Comparison of ENCODE assay signal across 1 cellular context in genomic region chr15:69748700-69749099, GRCh38.
TF ChIP-seq lines count a peak whose summit lies in the region.

No MANE protein-coding gene starts in this region.

TF ChIP-seq in HepG2, 621 proteins besides CTCF, POLR2A, EP300 and RAD21 (continued from another document):
- TF ChIP-seq KMT2B (CRISPR knock-in tag; IDR thresholded peaks at IDR 0.05) (no peak), TP53 (CRISPR knock-in tag; conservative IDR thresholded peaks at IDR 0.05) (no peak), HNRNPK (IDR thresholded peaks at IDR 0.05; ENCODE audit: low read depth, low read length, poor library complexity, severe bottlenecking) (no peak), ZNF543 (CRISPR knock-in tag; IDR thresholded peaks at IDR 0.05) (no peak), ZNF7 (CRISPR knock-in tag; IDR thresholded peaks at IDR 0.05) (no peak)
- TF ChIP-seq, protein P1, sequence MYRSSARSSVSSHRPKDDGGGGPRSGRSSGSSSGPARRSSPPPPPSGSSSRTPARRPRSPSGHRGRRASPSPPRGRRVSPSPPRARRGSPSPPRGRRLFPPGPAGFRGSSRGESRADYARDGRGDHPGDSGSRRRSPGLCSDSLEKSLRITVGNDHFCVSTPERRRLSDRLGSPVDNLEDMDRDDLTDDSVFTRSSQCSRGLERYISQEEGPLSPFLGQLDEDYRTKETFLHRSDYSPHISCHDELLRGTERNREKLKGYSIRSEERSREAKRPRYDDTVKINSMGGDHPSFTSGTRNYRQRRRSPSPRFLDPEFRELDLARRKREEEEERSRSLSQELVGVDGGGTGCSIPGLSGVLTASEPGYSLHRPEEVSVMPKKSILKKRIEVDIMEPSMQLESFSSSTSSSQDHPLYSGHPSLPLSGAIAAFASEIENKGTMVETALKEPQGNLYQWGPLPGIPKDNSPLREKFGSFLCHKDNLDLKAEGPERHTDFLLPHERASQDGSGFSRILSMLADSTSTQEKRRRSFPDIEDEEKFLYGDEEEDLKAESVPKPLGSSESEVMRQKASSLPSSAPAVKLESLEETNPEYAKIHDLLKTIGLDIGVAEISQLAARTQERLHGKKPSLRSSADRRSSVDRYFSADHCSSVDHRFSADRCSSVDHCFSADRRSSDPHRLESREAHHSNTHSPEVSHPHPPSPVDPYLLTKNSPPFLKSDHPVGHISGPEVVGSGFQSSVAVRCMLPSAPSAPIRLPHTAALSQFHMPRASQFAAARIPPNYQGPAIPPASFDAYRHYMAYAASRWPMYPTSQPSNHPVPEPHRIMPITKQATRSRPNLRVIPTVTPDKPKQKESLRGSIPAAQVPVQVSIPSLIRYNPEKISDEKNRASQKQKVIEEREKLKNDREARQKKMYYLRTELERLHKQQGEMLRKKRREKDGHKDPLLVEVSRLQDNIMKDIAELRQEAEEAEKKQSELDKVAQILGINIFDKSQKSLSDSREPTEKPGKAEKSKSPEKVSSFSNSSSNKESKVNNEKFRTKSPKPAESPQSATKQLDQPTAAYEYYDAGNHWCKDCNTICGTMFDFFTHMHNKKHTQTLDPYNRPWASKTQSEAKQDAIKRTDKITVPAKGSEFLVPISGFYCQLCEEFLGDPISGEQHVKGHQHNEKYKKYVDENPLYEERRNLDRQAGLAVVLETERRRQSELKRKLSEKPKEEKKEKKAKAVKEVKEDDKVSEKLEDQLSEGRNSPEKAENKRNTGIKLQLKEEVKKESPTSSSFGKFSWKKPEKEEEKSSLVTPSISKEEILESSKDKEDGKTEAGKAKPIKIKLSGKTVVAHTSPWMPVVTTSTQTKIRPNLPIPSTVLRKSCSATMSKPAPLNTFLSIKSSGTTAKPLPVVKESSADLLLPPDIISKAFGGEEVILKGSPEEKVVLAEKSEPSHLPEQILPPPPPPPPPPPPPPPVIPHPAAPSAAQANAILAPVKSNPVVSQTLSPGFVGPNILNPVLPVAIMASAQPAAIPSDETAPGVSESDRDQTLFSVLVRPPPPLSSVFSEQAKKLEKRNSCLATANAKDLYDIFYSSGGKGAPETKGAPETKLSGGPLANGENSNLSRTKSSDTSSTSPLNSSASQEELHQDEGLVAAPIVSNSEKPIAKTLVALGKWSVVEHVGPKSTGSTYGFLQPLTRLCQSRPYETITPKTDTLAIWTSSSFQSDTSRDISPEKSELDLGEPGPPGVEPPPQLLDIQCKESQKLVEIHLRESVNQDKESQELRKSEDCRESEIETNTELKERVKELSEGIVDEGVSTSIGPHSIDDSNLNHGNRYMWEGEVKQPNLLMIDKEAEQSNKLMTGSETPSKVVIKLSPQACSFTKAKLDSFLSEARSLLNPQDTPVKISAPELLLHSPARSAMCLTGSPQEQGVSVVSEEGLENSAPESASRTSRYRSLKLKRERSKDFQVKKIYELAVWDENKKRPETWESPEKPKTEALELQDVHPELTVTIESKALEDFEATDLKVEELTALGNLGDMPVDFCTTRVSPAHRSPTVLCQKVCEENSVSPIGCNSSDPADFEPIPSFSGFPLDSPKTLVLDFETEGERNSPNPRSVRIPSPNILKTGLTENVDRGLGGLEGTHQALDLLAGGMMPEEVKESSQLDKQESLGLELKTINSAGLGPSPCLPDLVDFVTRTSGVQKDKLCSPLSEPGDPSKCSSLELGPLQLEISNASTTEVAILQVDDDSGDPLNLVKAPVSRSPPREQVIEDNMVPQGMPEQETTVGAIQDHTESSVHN (CRISPR knock-in tag; IDR thresholded peaks at IDR 0.05): no peak
